Comparison of ENCODE assay signal across 18 cellular contexts in the genomic region with DNA sequence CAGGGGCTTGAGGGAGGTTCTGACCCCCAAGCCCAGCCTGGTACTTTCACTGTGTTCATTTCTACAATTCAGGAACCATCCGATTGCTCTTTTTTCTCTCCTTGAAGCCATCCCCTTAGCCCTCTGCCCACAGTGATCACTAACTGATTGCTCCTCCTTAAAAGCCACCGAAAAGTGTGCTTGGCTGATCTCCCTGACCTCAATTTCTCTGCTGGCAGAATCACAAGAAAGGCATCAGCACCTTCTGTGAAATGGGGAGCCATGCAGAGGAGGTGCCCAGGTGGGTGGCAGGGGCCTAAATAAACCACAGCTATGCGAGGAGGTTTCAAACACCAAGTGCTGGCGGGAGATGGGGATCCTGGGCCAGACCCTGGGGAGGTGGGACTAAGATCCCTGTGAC. TPM values are rescaled to one million over a fixed set of nuclear protein-coding genes. Genes with fewer than 3 reads are reported as not detected.
DNase-seq lines count a peak whose midpoint lies in the region; ATAC-seq, FAIRE-seq and TF ChIP-seq lines count a peak whose summit lies in the region.
"Had no signal": no experiment of that assay in that cellular context is flagged by ENCODE, and none has a peak within 500 bp of the region (broad histone marks: within the 10 kb centered on the region; RNA-seq: fewer than 3 reads in every experiment).

No MANE protein-coding gene starts in this region.

- no peak for DNase-seq in T-helper 17 cell
- no peak for DNase-seq in H1 (ENCODE audit: low read depth in 1 of 2, low spot score in 2 of 2)
- DNase-seq in neural crest cell (ENCODE audit: low read depth, low spot score): no peak
- DNase-seq in H9: no peak
- DNase-seq in GM23338 (ENCODE audit: low spot score): no peak
- no peak for DNase-seq in ecto neural progenitor cell (ENCODE audit: low spot score)
- DNase-seq: 8988T; AML-193; CD4-positive, CD25-positive, alpha-beta regulatory T cell; DMS 273 treated with DMSO at 0.1 percent for 48 hours; GOT3; HCEC 1CT; HFFc6 had no signal

- H3K23me2 ChIP-seq in H1 (ENCODE audit: low read depth, low read length) (no peaks in the 10 kb centered on the region), H9 (ENCODE audit: insufficient read length, low read depth, low read length, poor library complexity, severe bottlenecking) (peaks cover 3% of the 10 kb centered on the region)

- H3K27ac ChIP-seq in C4-2B: peak overlapping the region; percentile 35; the same call in 1 of the 2 replicates
- H3K27ac ChIP-seq in H1 (ENCODE audit: low read depth, low read length): no peak overlapping the region
- no peak overlapping the region for H3K27ac ChIP-seq in H9 (ENCODE audit: insufficient read length, low read depth, low read length)
- no peak overlapping the region for H3K27ac ChIP-seq in GM23338 (ENCODE audit: low read depth)
- H3K27ac ChIP-seq: BLaER1, HL-60 had no signal

- no peak overlapping the region for H4K91ac ChIP-seq in H1 (replicated peaks; ENCODE audit: insufficient read length, low read length)
- H4K91ac ChIP-seq in H9 (ENCODE audit: insufficient read length, low read depth, low read length): no peak overlapping the region

- no peak overlapping the region for H2BK5ac ChIP-seq in H1 (ENCODE audit: low read depth, low read length)
- no peak overlapping the region for H2BK5ac ChIP-seq in H9 (ENCODE audit: insufficient read length, low read length)

- no peak overlapping the region for H2AFZ ChIP-seq in H1 (ENCODE audit: low read length)
- no peak overlapping the region for H2AFZ ChIP-seq in H9 (ENCODE audit: low read length)
- H2AFZ ChIP-seq in GM23338: no peak overlapping the region

- H3K4me3 ChIP-seq in H1 (ENCODE audit: extremely low read depth in 1 of 4, insufficient read depth in 2 of 4, low read depth in 3 of 4, low read length in 4 of 4) (no peak overlapping the region), GM23338 (no peak overlapping the region)
- H3K4me3 ChIP-seq: BLaER1, GM12878 had no signal

- WGBS in H1 (ENCODE audit: extremely low coverage in 1 of 2, insufficient coverage in 1 of 2, insufficient read length in 1 of 2, insufficient replicate concordance in 2 of 2, low coverage in 1 of 2, low lambda C conversion rate in 2 of 2, missing lambda C conversion rate in 1 of 2), 2 experiments: 94% methylated on average over 4 of the region's 4 CpGs; no CpG with 5 or more reads in 1 of the 2 experiments
- no CpG with 5 or more reads among the region's 4 CpGs for WGBS in H9 (ENCODE audit: extremely low coverage, insufficient read length, low lambda C conversion rate)

- H3K9me2 ChIP-seq in GM23338 (ENCODE audit: insufficient read depth): 0 out of 2 replicates have a peak, but pooled peaks cover 4% of the 10 kb centered on the region

- H3K36me3 ChIP-seq in H1 (ENCODE audit: control insufficient read depth in 2 of 4, insufficient read depth in 4 of 4, low read length in 3 of 4) (no peaks in the 10 kb centered on the region), GM23338 (ENCODE audit: insufficient read depth) (no peaks in the 10 kb centered on the region)
- H3K36me3 ChIP-seq: BLaER1 had no signal

- no peak overlapping the region for H3K4ac ChIP-seq in H1 (replicated peaks; ENCODE audit: insufficient read length, low read depth, low read length)
- H3K4ac ChIP-seq in H9 (ENCODE audit: low read depth, low read length): no peak overlapping the region

- no peaks in the 10 kb centered on the region for H3K4me1 Mint-ChIP-seq in T-helper 17 cell
- peaks cover 84% of the 10 kb centered on the region for H3K4me1 Mint-ChIP-seq in neural crest cell
- H3K4me1 Mint-ChIP-seq in H9: peaks cover 32 to 44% of the 10 kb centered on the region in 2 experiments
- peaks cover 27% of the 10 kb centered on the region for H3K4me1 Mint-ChIP-seq in GM23338
- H3K4me1 Mint-ChIP-seq: CD4-positive, CD25-positive, alpha-beta regulatory T cell had no signal

- H3K23ac ChIP-seq in H1 (ENCODE audit: insufficient read length): no peak overlapping the region
- H3K23ac ChIP-seq in H9 (ENCODE audit: insufficient read length, low read depth, low read length): no peak overlapping the region

- H3K18ac ChIP-seq in H1 (ENCODE audit: extremely low read depth, low read length) (no peak overlapping the region), H9 (ENCODE audit: insufficient read length, low read depth, low read length) (no peak overlapping the region)

- H3T11ph ChIP-seq in H9 (ENCODE audit: low read length): no peak overlapping the region

- no peaks in the 10 kb centered on the region for H3F3A ChIP-seq in GM23338 (replicated peaks; ENCODE audit: low read depth)

- H3K27ac Mint-ChIP-seq in T-helper 17 cell (no peak overlapping the region), neural crest cell (ENCODE audit: unreplicated experiment) (no peak overlapping the region), H9 (no peak overlapping the region; a peak in 1 of 7 replicates), GM23338 (no peak overlapping the region)
- H3K27ac Mint-ChIP-seq: HFFc6 had no signal

- H2BK20ac ChIP-seq in H1 (ENCODE audit: low read length) (no peak overlapping the region), H9 (ENCODE audit: low read depth, low read length, poor library complexity, severe bottlenecking) (no peak overlapping the region)

- H3K4me3 Mint-ChIP-seq in T-helper 17 cell (peak overlapping the region; percentile 43), neural crest cell (peak overlapping the region; percentile 32), H9 (no peak overlapping the region), GM23338 (no peak overlapping the region)
- H3K4me3 Mint-ChIP-seq: CD4-positive, CD25-positive, alpha-beta regulatory T cell; HFFc6 had no signal

- no peak for TF ChIP-seq EP300 in H1 (IDR thresholded peaks at IDR 0.05; ENCODE audit: borderline replicate concordance in 1 of 2, low read depth in 2 of 2, low read length in 2 of 2)

- H3K9me3 Mint-ChIP-seq in neural crest cell: peaks cover 2% of the 10 kb centered on the region
- no peaks in the 10 kb centered on the region for H3K9me3 Mint-ChIP-seq in H9
- no peaks in the 10 kb centered on the region; the same call in 2 of the 3 replicates for H3K9me3 Mint-ChIP-seq in GM23338
- H3K9me3 Mint-ChIP-seq: CD4-positive, CD25-positive, alpha-beta regulatory T cell; HFFc6 had no signal

- H2BK120ac ChIP-seq in H1 (replicated peaks; ENCODE audit: low read depth, low read length) (no peak overlapping the region), H9 (ENCODE audit: low read depth, low read length, poor library complexity, severe bottlenecking) (no peak overlapping the region)

- no peak for FAIRE-seq in H1 (lab: Jason Lieb, UNC)
- FAIRE-seq: GM12878 had no signal

- H3K4me1 ChIP-seq in H1 (replicated peaks in 1 of 4; ENCODE audit: control insufficient read depth in 3 of 4, insufficient read depth in 4 of 4, low read length in 3 of 4) (peaks cover 0 to 7% (median 2%) of the 10 kb centered on the region in 4 experiments; a peak in 4 of 7 replicates), H9 (ENCODE audit: insufficient read depth, low read length) (no peaks in the 10 kb centered on the region), GM23338 (ENCODE audit: insufficient read depth) (peaks cover 22% of the 10 kb centered on the region)
- H3K4me1 ChIP-seq: BLaER1 had no signal

- no peak overlapping the region for H3K56ac ChIP-seq in H1 (replicated peaks; ENCODE audit: insufficient read length, low read depth, low read length)
- H3K56ac ChIP-seq in H9 (ENCODE audit: insufficient read length, low read depth, low read length): no peak overlapping the region

- ATAC-seq in T-helper 17 cell (no peak), GM18870 (IDR thresholded peaks at IDR 0.05; ENCODE audit: unreplicated experiment) (no peak), GM23338 (no peak)
- ATAC-seq: GM12878 had no signal

- H3K36me3 Mint-ChIP-seq in T-helper 17 cell (ENCODE audit: low read depth) (no peaks in the 10 kb centered on the region), neural crest cell (ENCODE audit: low read depth) (peaks cover 27% of the 10 kb centered on the region), H9 (ENCODE audit: insufficient read depth in 1 of 3, low read depth in 3 of 3) (no peaks in the 10 kb centered on the region), GM23338 (ENCODE audit: low read depth) (no peaks in the 10 kb centered on the region; the same call in 2 of the 3 replicates)

- no peak overlapping the region for H4K5ac ChIP-seq in H1 (ENCODE audit: insufficient read length, low read depth, low read length)
- H4K5ac ChIP-seq in H9 (ENCODE audit: insufficient read length, low read depth, low read length): no peak overlapping the region

- no peak overlapping the region for H2AK5ac ChIP-seq in H1 (ENCODE audit: low read depth, low read length)
- H2AK5ac ChIP-seq in H9 (ENCODE audit: insufficient read length, low read length): no peak overlapping the region

- H3K14ac ChIP-seq in H1 (ENCODE audit: insufficient read length) (no peak overlapping the region), H9 (ENCODE audit: insufficient read depth, low read length) (no peak overlapping the region)

- TF ChIP-seq CTCF in C4-2B (conservative IDR thresholded peaks at IDR 0.05) (no peak), H1 (IDR thresholded peaks at IDR 0.05; ENCODE audit: control extremely low read depth in 1 of 3, insufficient read depth in 1 of 3, low read depth in 1 of 3, low read length in 3 of 3) (no peak), neural crest cell (conservative IDR thresholded peaks at IDR 0.05) (no peak), H9 (conservative IDR thresholded peaks at IDR 0.05) (no peak), GM23338 (conservative IDR thresholded peaks at IDR 0.05; ENCODE audit: low read depth in 2 of 2) (no peak)

- H3K27me3 Mint-ChIP-seq in T-helper 17 cell (no peaks in the 10 kb centered on the region), neural crest cell (ENCODE audit: low read depth) (no peaks in the 10 kb centered on the region), H9 (ENCODE audit: low read depth) (no peaks in the 10 kb centered on the region), GM23338 (ENCODE audit: insufficient read depth, low read depth, poor library complexity) (peaks cover 8% of the 10 kb centered on the region)

- H3K9ac ChIP-seq in H1 (replicated peaks in 1 of 4; ENCODE audit: extremely low read depth in 1 of 4, low read depth in 3 of 4, low read length in 3 of 4) (no peak overlapping the region), H9 (ENCODE audit: extremely low read depth, insufficient read length, low read length) (no peak overlapping the region)
- H3K9ac ChIP-seq: BLaER1 had no signal

- no peak for TF ChIP-seq RAD21 in H1 (IDR thresholded peaks at IDR 0.05 in 1 of 2, conservative IDR thresholded peaks at IDR 0.05 in 1 of 2; ENCODE audit: low read depth in 2 of 2, low read length in 2 of 2)

- H4K8ac ChIP-seq in H1 (ENCODE audit: extremely low read depth, insufficient read depth, low read length) (peak overlapping the region; percentile 16; the same call in 1 of the 2 replicates), H9 (replicated peaks; ENCODE audit: insufficient read length, low read depth, low read length) (no peak overlapping the region)

- TF ChIP-seq POLR2A in H1 (IDR thresholded peaks at IDR 0.05; ENCODE audit: control extremely low read depth in 1 of 2, low read depth in 2 of 2, low read length in 2 of 2): no peak

- H3K79me1 ChIP-seq in H1 (ENCODE audit: low read depth, low read length): no peaks in the 10 kb centered on the region
- no peaks in the 10 kb centered on the region for H3K79me1 ChIP-seq in H9 (ENCODE audit: insufficient read depth, low read depth, low read length, poor library complexity, severe bottlenecking)

- H3K27me3 ChIP-seq in H1 (replicated peaks in 1 of 4; ENCODE audit: control insufficient read depth in 3 of 4, extremely low read depth in 1 of 4, insufficient read depth in 3 of 4, low read length in 3 of 4) (no peaks in the 10 kb centered on the region), H9 (ENCODE audit: insufficient read depth, low read length) (no peaks in the 10 kb centered on the region), GM23338 (ENCODE audit: insufficient read depth) (no peaks in the 10 kb centered on the region)
- H3K27me3 ChIP-seq: BLaER1 had no signal

- H4K20me1 ChIP-seq in H1 (replicated peaks in 1 of 2; ENCODE audit: control insufficient read depth in 1 of 2, insufficient read depth in 2 of 2, low read length in 2 of 2) (no peaks in the 10 kb centered on the region), H9 (ENCODE audit: control insufficient read depth, insufficient read depth, insufficient read length) (no peaks in the 10 kb centered on the region), GM23338 (replicated peaks; ENCODE audit: insufficient read depth) (no peaks in the 10 kb centered on the region)
- H4K20me1 ChIP-seq: BLaER1 had no signal

- POLR2A ChIA-PET in H1 (lab: Charles Lee; ENCODE audit: partially characterized antibody): interaction anchor here (1.5 kb wide), 1 partner anchor 9 kb away, joined by 3 read pairs; no protein-coding TSS in a partner anchor

- no peaks in the 10 kb centered on the region for H3K79me2 ChIP-seq in H1 (ENCODE audit: control insufficient read depth in 1 of 2, insufficient read depth in 2 of 2, low read length in 2 of 2)
- H3K79me2 ChIP-seq in H9 (ENCODE audit: insufficient read depth, low read length): no peaks in the 10 kb centered on the region
- no peaks in the 10 kb centered on the region for H3K79me2 ChIP-seq in GM23338 (replicated peaks; ENCODE audit: insufficient read depth)

- H2BK15ac ChIP-seq in H1 (ENCODE audit: low read length) (no peak overlapping the region), H9 (ENCODE audit: low read depth, low read length) (no peak overlapping the region)

- CTCF ChIA-PET in H1 (lab: Charles Lee; ENCODE audit: partially characterized antibody): no interaction called here

- no peak overlapping the region for H3K4me2 ChIP-seq in H1 (ENCODE audit: insufficient read depth in 1 of 2, low read depth in 2 of 2, low read length in 2 of 2)
- H3K4me2 ChIP-seq in H9 (ENCODE audit: insufficient read depth, insufficient read length, low read length): no peak overlapping the region
- no peak overlapping the region for H3K4me2 ChIP-seq in GM23338
- H3K4me2 ChIP-seq: BLaER1 had no signal

- H2BK12ac ChIP-seq in H1 (ENCODE audit: low read depth, low read length) (no peak overlapping the region), H9 (ENCODE audit: insufficient read length, low read depth, low read length) (no peak overlapping the region)

- H3K9me3 ChIP-seq in T-helper 17 cell (ENCODE audit: control insufficient read depth, low read length, poor library complexity, severe bottlenecking): no peaks in the 10 kb centered on the region
- H3K9me3 ChIP-seq in H1 (ENCODE audit: insufficient read depth in 2 of 2, low read depth in 1 of 2, low read length in 1 of 2): no peaks in the 10 kb centered on the region
- no peaks in the 10 kb centered on the region for H3K9me3 ChIP-seq in H9 (ENCODE audit: control insufficient read depth, low read depth, low read length)
- H3K9me3 ChIP-seq: BLaER1 had no signal

RNA-seq across cellular contexts. Expression of a gene that starts 56.2 kb away (rescaled TPM):
- total RNA-seq in T-helper 17 cell: 1 to 10 TPM; 1.8 to 2.2 TPM
- 9.4 and 11.4 TPM in 2 replicates for total RNA-seq in H1 (2021; fragmentation: NEBNext Ultra II Directional; extraction: Animal tissue kit (Norgen Biotek cat#: 25700))
- 5.8 and 7.1 TPM in 2 replicates for polyA plus RNA-seq in H1 (2011; rRNA removed)
- polyA plus RNA-seq in H1 (2011; cell fraction: cytosol; rRNA removed): 8.0 TPM
- 17.1 TPM for polyA plus RNA-seq in H1 (2011; cell fraction: nucleus; rRNA removed)
- polyA plus RNA-seq in H1 (2012, experiment 1 of 2): 5.4 to 8.5 TPM (median 6.9 TPM) in 4 replicates
- 0.88 TPM for polyA plus RNA-seq in H1 (2012, experiment 2 of 2)
- polyA plus RNA-seq in H1 (2013, experiment 1 of 2): 3.8 TPM
- 3.6 TPM for polyA plus RNA-seq in H1 (2013, experiment 2 of 2)
- 19.3 and 22.0 TPM in 2 replicates for polyA minus RNA-seq in H1 (2011; rRNA and poly(A)+ RNA removed)
- 7.9 TPM for polyA minus RNA-seq in H1 (2011; cell fraction: cytosol; rRNA and poly(A)+ RNA removed)
- polyA minus RNA-seq in H1 (2011; cell fraction: nucleus; rRNA and poly(A)+ RNA removed): 38.8 TPM
- 58.4 and 60.5 TPM in 2 replicates for total RNA-seq in neural crest cell
- total RNA-seq in H9 (2021): 2.6 and 3.4 TPM in 2 replicates
- total RNA-seq in GM23338 (2014; rRNA removed; shearing (Covaris generic)): 8.6 and 9.4 TPM in 2 replicates
- 6.4 and 7.5 TPM in 2 replicates for polyA plus RNA-seq in GM23338 (2016; fragmentation: Nextera tagmentation; extraction: Ambion mirVana)

Comparison
In these comparisons a context has a peak if more than half of its experiments do, and no peak if none do; other contexts are left out.
1. H3K4me3 Mint-ChIP-seq: peak in T-helper 17 cell (single experiment) and neural crest cell (single experiment); none in H9 (0 of 2) and GM23338 (single experiment).